ENCODE assay signal across 8 cellular contexts in the genomic region with DNA sequence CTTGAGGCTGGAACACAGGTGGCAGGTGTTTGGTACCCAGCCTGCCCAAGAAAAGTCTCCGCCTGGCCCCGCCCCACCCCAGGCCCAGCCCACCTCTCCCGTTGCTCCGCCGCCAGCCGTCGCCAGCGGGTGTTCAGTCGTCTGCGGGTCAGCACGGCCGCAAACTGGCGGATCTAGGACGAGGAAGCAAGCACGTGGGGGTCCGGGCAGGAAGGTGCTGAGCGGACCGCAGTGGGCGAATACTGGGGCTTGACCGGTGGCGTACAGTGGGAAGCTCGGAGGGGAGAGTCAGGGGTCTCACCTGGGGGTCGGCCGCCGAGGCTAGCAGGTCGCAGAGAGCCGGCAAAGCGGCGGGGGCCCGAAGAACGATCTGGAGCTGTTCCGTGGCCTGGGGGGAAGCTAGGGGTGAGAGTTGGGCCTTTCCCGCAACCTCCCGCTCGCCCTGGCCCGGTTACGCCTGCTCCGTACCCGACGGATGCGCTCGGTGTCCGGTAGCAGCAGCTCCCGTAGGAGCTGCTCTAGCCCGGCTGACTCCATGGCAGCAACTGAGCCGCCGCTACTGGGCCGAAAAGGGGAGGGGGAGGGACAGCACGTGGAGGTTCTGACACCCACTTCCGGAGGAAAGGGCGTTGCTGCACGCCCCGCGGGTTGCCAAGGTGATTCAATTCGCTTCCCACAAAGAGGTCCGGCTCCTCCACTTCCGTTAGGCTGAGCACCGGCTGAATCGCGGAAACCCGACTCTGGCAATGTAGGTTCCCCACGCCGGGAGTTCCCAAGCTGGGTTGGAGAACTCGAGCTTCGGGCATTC. TPM values are rescaled to one million over a fixed set of nuclear protein-coding genes. Genes with fewer than 3 reads are reported as not detected.
A peak's percentile ranks its signal among the peaks of the same experiment; 100 is the strongest.
DNase-seq lines count a peak whose midpoint lies in the region; ATAC-seq and TF ChIP-seq lines count a peak whose summit lies in the region.

A gene with protein sequence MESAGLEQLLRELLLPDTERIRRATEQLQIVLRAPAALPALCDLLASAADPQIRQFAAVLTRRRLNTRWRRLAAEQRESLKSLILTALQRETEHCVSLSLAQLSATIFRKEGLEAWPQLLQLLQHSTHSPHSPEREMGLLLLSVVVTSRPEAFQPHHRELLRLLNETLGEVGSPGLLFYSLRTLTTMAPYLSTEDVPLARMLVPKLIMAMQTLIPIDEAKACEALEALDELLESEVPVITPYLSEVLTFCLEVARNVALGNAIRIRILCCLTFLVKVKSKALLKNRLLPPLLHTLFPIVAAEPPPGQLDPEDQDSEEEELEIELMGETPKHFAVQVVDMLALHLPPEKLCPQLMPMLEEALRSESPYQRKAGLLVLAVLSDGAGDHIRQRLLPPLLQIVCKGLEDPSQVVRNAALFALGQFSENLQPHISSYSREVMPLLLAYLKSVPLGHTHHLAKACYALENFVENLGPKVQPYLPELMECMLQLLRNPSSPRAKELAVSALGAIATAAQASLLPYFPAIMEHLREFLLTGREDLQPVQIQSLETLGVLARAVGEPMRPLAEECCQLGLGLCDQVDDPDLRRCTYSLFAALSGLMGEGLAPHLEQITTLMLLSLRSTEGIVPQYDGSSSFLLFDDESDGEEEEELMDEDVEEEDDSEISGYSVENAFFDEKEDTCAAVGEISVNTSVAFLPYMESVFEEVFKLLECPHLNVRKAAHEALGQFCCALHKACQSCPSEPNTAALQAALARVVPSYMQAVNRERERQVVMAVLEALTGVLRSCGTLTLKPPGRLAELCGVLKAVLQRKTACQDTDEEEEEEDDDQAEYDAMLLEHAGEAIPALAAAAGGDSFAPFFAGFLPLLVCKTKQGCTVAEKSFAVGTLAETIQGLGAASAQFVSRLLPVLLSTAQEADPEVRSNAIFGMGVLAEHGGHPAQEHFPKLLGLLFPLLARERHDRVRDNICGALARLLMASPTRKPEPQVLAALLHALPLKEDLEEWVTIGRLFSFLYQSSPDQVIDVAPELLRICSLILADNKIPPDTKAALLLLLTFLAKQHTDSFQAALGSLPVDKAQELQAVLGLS (minus strand): TSS at position 566 of the 808 bp plus-strand sequence. CDS start 29 bp downstream, at position 537.

- intact Hi-C loops in dendritic cell treated with granulocyte-macrophage colony-stimulating factor and Interleukin-4, amounts not matched to agents 40 ng/mL and 50 ng/mL, for 4 days (cut with micrococcal nuclease), result loop anchor here (1.0 to 2.0 kb wide), 3 partner anchors 42 to 74 kb away; a partner anchor contains a TSS

- ATAC-seq in GM19372 (IDR thresholded peaks at IDR 0.05; ENCODE audit: low read depth, unreplicated experiment) (peak; percentile 97), HG03558 (IDR thresholded peaks at IDR 0.05; ENCODE audit: extremely low read depth, unreplicated experiment) (peak; percentile 60), left lobe of liver (peak; percentile 95)

- H3K27ac Mint-ChIP-seq in dendritic cell treated with granulocyte-macrophage colony-stimulating factor and Interleukin-4, amounts not matched to agents 40 ng/mL and 50 ng/mL, for 4 days, result peak within 1 kb of the TSS; percentile 81

- no peaks in the 10 kb centered on the region for H3K9me3 Mint-ChIP-seq in dendritic cell treated with granulocyte-macrophage colony-stimulating factor and Interleukin-4, amounts not matched to agents 40 ng/mL and 50 ng/mL, for 4 days

- DNase-seq in NCI-H748 (lab: John Stamatoyannopoulos, UW; ENCODE audit: unreplicated experiment) (peak; percentile 99), left lobe of liver (ENCODE audit: low spot score) (peak; percentile 96)
- peak; percentile 94 for DNase-seq in activated CD4-positive, alpha-beta T cell treated with anti-CD3 and anti-CD28 coated beads, Interleukin-2, amount 50 U/mL, for 1 hour
- peak; percentile 93 to 96 for DNase-seq in stimulated activated CD4-positive, alpha-beta T cell treated with anti-CD3 and anti-CD28 coated beads, Interleukin-2, amount 100 ng/mL, for 24 hours

- H3K27me3 Mint-ChIP-seq in dendritic cell treated with granulocyte-macrophage colony-stimulating factor and Interleukin-4, amounts not matched to agents 40 ng/mL and 50 ng/mL, for 4 days, result no peaks in the 10 kb centered on the region

- H3K4me3 Mint-ChIP-seq in dendritic cell treated with granulocyte-macrophage colony-stimulating factor and Interleukin-4, amounts not matched to agents 40 ng/mL and 50 ng/mL, for 4 days, result peak within 1 kb of the TSS; percentile 85

- no peak for TF ChIP-seq CTCF in C4-2B (conservative IDR thresholded peaks at IDR 0.05)

- H3K27ac ChIP-seq in C4-2B, result peak within 1 kb of the TSS; percentile 87

- peaks cover 47% of the 10 kb centered on the region for H3K4me1 Mint-ChIP-seq in dendritic cell treated with granulocyte-macrophage colony-stimulating factor and Interleukin-4, amounts not matched to agents 40 ng/mL and 50 ng/mL, for 4 days (ENCODE audit: low read depth)

- peaks cover 78% of the 10 kb centered on the region for H3K36me3 Mint-ChIP-seq in dendritic cell treated with granulocyte-macrophage colony-stimulating factor and Interleukin-4, amounts not matched to agents 40 ng/mL and 50 ng/mL, for 4 days (ENCODE audit: low read depth)

RNA-seq across cellular contexts. Expression of the gene that starts here (rescaled TPM):
- total RNA-seq in left lobe of liver, result 20.2 TPM

Comparison
In these comparisons a context has a peak if more than half of its experiments do, and no peak if none do; other contexts are left out.
1. Peak in every context shown above with its lines: DNase-seq, ATAC-seq and H3K27ac ChIP-seq.